8 cellular contexts compared by ENCODE assay signal in the genomic region with DNA sequence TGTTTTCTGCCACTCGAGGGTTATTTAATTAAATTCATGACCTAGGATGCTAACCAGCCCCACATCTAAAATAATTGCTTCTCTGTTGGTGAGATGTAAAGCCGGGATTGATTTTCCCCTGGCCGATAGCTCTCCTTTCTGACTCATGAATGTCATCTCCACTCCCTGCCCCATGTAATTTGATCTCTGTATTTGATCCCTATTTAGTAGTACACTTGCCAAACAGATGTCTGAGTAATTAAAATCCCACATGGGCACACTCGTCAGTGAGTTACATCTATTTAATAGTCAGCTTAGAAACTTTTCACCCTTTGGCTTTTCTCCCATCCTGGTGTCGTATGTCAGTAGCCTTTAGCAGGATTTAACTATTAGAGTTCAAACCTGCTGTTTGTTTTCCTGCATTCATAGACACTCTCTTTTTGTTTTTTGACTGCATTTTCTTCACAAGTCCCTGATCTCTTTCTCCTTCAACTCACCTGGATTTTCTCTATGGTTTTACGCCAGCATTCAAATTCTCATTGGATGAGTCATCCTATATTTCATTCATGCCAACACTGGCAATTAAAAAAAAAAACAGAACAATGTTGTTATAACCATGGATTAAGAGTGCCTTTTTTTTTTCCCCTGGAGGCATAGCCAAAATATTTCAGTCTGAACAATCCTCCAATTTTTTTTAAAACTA.
DNase-seq lines count a peak whose midpoint lies in the region; ATAC-seq and TF ChIP-seq lines count a peak whose summit lies in the region.

No MANE protein-coding gene starts in this region.

- TF ChIP-seq CTCF in lower leg skin (IDR thresholded peaks at IDR 0.05): no peak

- WGBS in lower leg skin, 2 donors: 6 to 14% methylated on average over 6 of the region's 6 CpGs

- DNase-seq in DMS 273 treated with DMSO at 0.1 percent for 48 hours (lab: John Stamatoyannopoulos, UW) (peak; percentile 97), NCI-H1436 treated with DMSO at 0.1 percent for 48 hours (lab: John Stamatoyannopoulos, UW) (peak; percentile 71), amniotic stem cell (lab: John Stamatoyannopoulos, UW) (peak; percentile 58), myocyte (ENCODE audit: low read depth) (peak; percentile 94), activated T-cell treated with anti-CD3 and anti-CD28 coated beads for 4 hours (no peak), lower leg skin (ENCODE audit: low spot score in 2 of 2) (no peak)

- ATAC-seq in GM21381 (IDR thresholded peaks at IDR 0.05; ENCODE audit: unreplicated experiment) (no peak), HG03378 (IDR thresholded peaks at IDR 0.05; ENCODE audit: unreplicated experiment) (no peak)

- H3K4me3 ChIP-seq in lower leg skin (ENCODE audit: low read depth, poor library complexity, severe bottlenecking): no peak overlapping the region

- TF ChIP-seq POLR2A in lower leg skin (IDR thresholded peaks at IDR 0.05): no peak

- intact Hi-C loops in lower leg skin (cut with DNase I; ENCODE audit: low total_unique reads): no loop called here

Comparison
In these comparisons a context has a peak if more than half of its experiments do, and no peak if none do; other contexts are left out.
1. DNase-seq: peak in DMS 273 treated with DMSO at 0.1 percent for 48 hours (single experiment), NCI-H1436 treated with DMSO at 0.1 percent for 48 hours (single experiment), amniotic stem cell (single experiment) and myocyte (single experiment); none in activated T-cell treated with anti-CD3 and anti-CD28 coated beads for 4 hours (single experiment) and lower leg skin (0 of 2).